Comparison of ENCODE assay signal across 1 cellular context in genomic region chr14:61695695-61696527, GRCh38.
TF ChIP-seq lines count a peak whose summit lies in the region.

No MANE protein-coding gene starts in this region.

TF ChIP-seq in K562, 482 proteins besides CTCF, POLR2A, EP300 and RAD21 (continued from another document):
- TF ChIP-seq UBTF (IDR thresholded peaks at IDR 0.05; ENCODE audit: borderline replicate concordance in 1 of 2, low read depth in 2 of 2, low read length in 2 of 2) (peak; percentile 57 to 60; a peak in 1 of 4 replicates), NR2C1 (IDR thresholded peaks at IDR 0.05) (no peak), NR2C1 (tag; IDR thresholded peaks at IDR 0.05) (no peak), ZNF699 (CRISPR knock-in tag; IDR thresholded peaks at IDR 0.05; ENCODE audit: insufficient replicate concordance) (no peak), NFYB (IDR thresholded peaks at IDR 0.05; ENCODE audit: extremely low read depth, insufficient read length) (no peak), MTF1 (CRISPR knock-in tag; IDR thresholded peaks at IDR 0.05; ENCODE audit: borderline replicate concordance) (no peak), ATF7 (IDR thresholded peaks at IDR 0.05) (no peak), PHF8 (IDR thresholded peaks at IDR 0.05; ENCODE audit: borderline replicate concordance, low read length) (peak; percentile 23; the same call in 1 of the 2 replicates), PRMT5 (CRISPR knock-in tag; IDR thresholded peaks at IDR 0.05) (no peak), TBL1XR1 (IDR thresholded peaks at IDR 0.05; ENCODE audit: low read length in 2 of 2) (no peak)
